ENCODE assay signal across 10 cellular contexts in genomic region chr1:206506405-206506802, GRCh38. TPM values are rescaled to one million over a fixed set of nuclear protein-coding genes. Genes with fewer than 3 reads are reported as not detected.
A peak's percentile ranks its signal among the peaks of the same experiment; 100 is the strongest.
DNase-seq lines count a peak whose midpoint lies in the region; ATAC-seq, FAIRE-seq and TF ChIP-seq lines count a peak whose summit lies in the region.
"Had no signal": no experiment of that assay in that cellular context is flagged by ENCODE, and none has a peak within 500 bp of the region (broad histone marks: within the 10 kb centered on the region; RNA-seq: fewer than 3 reads in every experiment).

No MANE protein-coding gene starts in this region.

- no peaks in the 10 kb centered on the region for H3K9me3 Mint-ChIP-seq in CD8-positive, alpha-beta memory T cell

- H3K27ac Mint-ChIP-seq in CD8-positive, alpha-beta memory T cell: peak overlapping the region in 6 of 8 donors; percentile 17 to 76 (median 34)

- no peak for DNase-seq in CD8-positive, alpha-beta memory T cell
- DNase-seq in pancreas: peak in 1 of 6 donors; percentile 47
- DNase-seq in NCI-H1092 treated with DMSO at 0.1 percent for 48 hours (lab: John Stamatoyannopoulos, UW): no peak
- DNase-seq in Ammon's horn (ENCODE audit: low spot score): no peak
- no peak for DNase-seq in ureter (ENCODE audit: low spot score)
- DNase-seq: NCI-H2081 treated with DMSO at 0.1 percent for 48 hours had no signal

- no peak overlapping the region for H3K27ac ChIP-seq in CD8-positive, alpha-beta memory T cell (ENCODE audit: low read depth, low read length)
- H3K27ac ChIP-seq in KMS-11 (no peak overlapping the region), pancreas (peak overlapping the region in 1 of 4 donors; percentile 35)

- H3K4me3 ChIP-seq in CD8-positive, alpha-beta memory T cell (ENCODE audit: low read length): peak overlapping the region; percentile 55
- H3K4me3 ChIP-seq in KMS-11 (IDR thresholded peaks at IDR 0.05; ENCODE audit: insufficient read depth, low read depth, low read length) (no peak overlapping the region), endocrine pancreas (ENCODE audit: control insufficient read depth, insufficient read depth, low read length) (peak overlapping the region; percentile 24), pancreas (peak overlapping the region in 3 of 4 donors; percentile 58 to 90 (median 69))

- H3K36me3 Mint-ChIP-seq in CD8-positive, alpha-beta memory T cell: no peaks in the 10 kb centered on the region

- no peak for FAIRE-seq in pancreas (lab: Jason Lieb, UNC)
- FAIRE-seq: G401.6 had no signal

- H3K9ac ChIP-seq in KMS-11 (no peak overlapping the region), endocrine pancreas (ENCODE audit: control insufficient read depth, insufficient read depth, low read length) (peak overlapping the region; percentile 1)

- peak overlapping the region; percentile 76 for H3K4me2 ChIP-seq in KMS-11

- peaks cover 12 to 22% of the 10 kb centered on the region in 2 donors for H3K27me3 Mint-ChIP-seq in CD8-positive, alpha-beta memory T cell

- peak overlapping the region; percentile 77 for H2AFZ ChIP-seq in KMS-11 (ENCODE audit: low read depth)

- TF ChIP-seq CTCF in KMS-11 (conservative IDR thresholded peaks at IDR 0.05; ENCODE audit: low read depth, low read length) (no peak; the same call in 1 of the 2 replicates), pancreas (IDR thresholded peaks at IDR 0.05) (no peak)

- POLR2A ChIA-PET in CD8-positive, alpha-beta memory T cell (lab: Charles Lee): interaction anchor here (1.0 kb wide), 1 partner anchor 106 kb away, joined by 4 read pairs; the partner anchor contains the start of gene EIF2D

- no peaks in the 10 kb centered on the region for H3K9me3 ChIP-seq in CD8-positive, alpha-beta memory T cell (ENCODE audit: low read length)
- no peaks in the 10 kb centered on the region for H3K9me3 ChIP-seq in endocrine pancreas (ENCODE audit: control insufficient read depth, low read length)
- no peaks in the 10 kb centered on the region for H3K9me3 ChIP-seq in pancreas

- CTCF ChIA-PET in CD8-positive, alpha-beta memory T cell (lab: Charles Lee): interaction anchor here (1.0 to 2.8 kb wide), 7 partner anchors 13 to 182 kb away, joined by 3 to 9 read pairs (median 6); partner anchors contain the start of gene IKBKE

- peak overlapping the region; percentile 81 to 90 (median 84) for H3K4me3 Mint-ChIP-seq in CD8-positive, alpha-beta memory T cell

- intact Hi-C loops in pancreas (cut with DNase I): no loop called here

- H3K4me1 ChIP-seq in CD8-positive, alpha-beta memory T cell (ENCODE audit: insufficient read depth, low read length): peaks cover 35% of the 10 kb centered on the region
- H3K4me1 ChIP-seq in KMS-11 (ENCODE audit: low read depth, poor library complexity, severe bottlenecking) (peaks cover 8% of the 10 kb centered on the region), endocrine pancreas (ENCODE audit: control insufficient read depth, insufficient read depth, low read length) (peaks cover 5% of the 10 kb centered on the region), pancreas (peaks cover 5 to 21% (median 6%) of the 10 kb centered on the region in 3 donors)

- H4K20me1 ChIP-seq in KMS-11 (ENCODE audit: insufficient read depth): no peaks in the 10 kb centered on the region

- no peaks in the 10 kb centered on the region for H3K79me2 ChIP-seq in KMS-11 (ENCODE audit: insufficient read depth, low read depth)

- ATAC-seq in pancreas (no peak), HG02588 (IDR thresholded peaks at IDR 0.05; ENCODE audit: unreplicated experiment) (no peak)

- H3K27me3 ChIP-seq in CD8-positive, alpha-beta memory T cell (ENCODE audit: insufficient read depth, low read length, poor library complexity, severe bottlenecking): peaks cover 17% of the 10 kb centered on the region
- H3K27me3 ChIP-seq in KMS-11 (ENCODE audit: insufficient read depth, low read depth) (peaks cover 39% of the 10 kb centered on the region), endocrine pancreas (ENCODE audit: control insufficient read depth, insufficient read depth, low read length) (no peaks in the 10 kb centered on the region), pancreas (no peaks in the 10 kb centered on the region)

- peaks cover 37 to 56% (median 48%) of the 10 kb centered on the region in 3 donors for H3K4me1 Mint-ChIP-seq in CD8-positive, alpha-beta memory T cell

- WGBS in pancreas, 2 donors: 80 to 81% methylated on average over 7 to 8 of the region's 8 CpGs

- H3K36me3 ChIP-seq in CD8-positive, alpha-beta memory T cell (ENCODE audit: insufficient read depth, low read length): no peaks in the 10 kb centered on the region
- H3K36me3 ChIP-seq in KMS-11 (ENCODE audit: insufficient read depth) (no peaks in the 10 kb centered on the region), endocrine pancreas (ENCODE audit: control insufficient read depth, insufficient read depth, low read length) (no peaks in the 10 kb centered on the region), pancreas (no peaks in the 10 kb centered on the region)

RNA-seq across cellular contexts. Expression of gene RASSF5, which starts 0.9 kb away (rescaled TPM):
- 100 to 1,000 TPM; 163 to 165 TPM for total RNA-seq in CD8-positive, alpha-beta memory T cell
- 329 TPM for polyA plus RNA-seq in CD8-positive, alpha-beta memory T cell
- total RNA-seq in pancreas (10 to 100 TPM in 4 of 6 donors, 1 to 10 TPM in 2; 8.2 to 17.8 (median 12.5) TPM), ureter (35.5 TPM)
- 10 to 100 TPM in 1 of 2 donors, 1 to 10 TPM in 1; 6.7 to 22.3 TPM for polyA plus RNA-seq in pancreas

RNA-seq across cellular contexts. Expression of gene IKBKE, which starts 36.1 kb away (rescaled TPM):
- total RNA-seq in CD8-positive, alpha-beta memory T cell: 10 to 100 TPM; 17.1 to 18.4 TPM
- 46.6 TPM for polyA plus RNA-seq in CD8-positive, alpha-beta memory T cell
- 1 to 10 TPM; 1.8 to 9.9 (median 3.1) TPM for total RNA-seq in pancreas
- polyA plus RNA-seq in pancreas: 1 to 10 TPM; 3.4 to 6.4 TPM
- 12.5 TPM for total RNA-seq in ureter
